Comparison of ENCODE assay signal across 25 cellular contexts in the genomic region with DNA sequence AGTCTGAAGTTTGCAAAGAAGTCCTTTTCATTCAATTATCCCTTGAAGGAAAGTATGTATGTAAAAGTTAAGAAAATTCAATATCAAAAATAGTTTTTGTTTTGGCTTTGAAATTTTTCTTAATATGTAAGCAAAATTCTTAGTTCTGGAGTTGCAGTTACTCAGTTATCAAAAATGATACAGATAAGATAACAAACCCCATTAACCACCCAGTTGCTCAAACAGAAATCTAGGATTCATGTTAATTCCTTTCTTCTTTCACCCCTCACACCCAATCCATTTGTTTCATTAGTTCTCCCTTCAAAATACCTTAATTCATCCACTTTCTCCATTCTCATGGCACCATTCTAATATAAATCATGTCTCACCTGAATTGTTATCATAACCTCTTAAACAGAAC.
"Had no signal": no experiment of that assay in that cellular context is flagged by ENCODE, and none has a peak within 500 bp of the region (broad histone marks: within the 10 kb centered on the region; RNA-seq: fewer than 3 reads in every experiment).

No MANE protein-coding gene starts in this region.

- H3K4me1 Mint-ChIP-seq: memory B cell, nephron had no signal

- H3K27ac Mint-ChIP-seq: memory B cell; nephron; stimulated activated effector memory CD8-positive, alpha-beta T cell treated with anti-CD3 and anti-CD28 coated beads, Interleukin-12 subunit alpha, Interleukin-12 subunit beta, amount 100 ng/mL, for 72 hours; stimulated activated naive CD8-positive, alpha-beta T cell treated with anti-CD3 and anti-CD28 coated beads, Interleukin-15, Interleukin-2, amounts not matched to agents 100 ng/mL and 50 ng/mL, for 24 hours; type B pancreatic cell had no signal

- H3K27me3 ChIP-seq: left lung, pancreas, spleen, suprapubic skin, tibial nerve, uterus had no signal

- H3K9me3 ChIP-seq: left lung, pancreas, prostate gland, spleen, suprapubic skin, tibial nerve, uterus had no signal

- ATAC-seq: left colon; naive thymus-derived CD8-positive, alpha-beta T cell; sciatic nerve had no signal

- H3K36me3 Mint-ChIP-seq: memory B cell; naive thymus-derived CD8-positive, alpha-beta T cell; stimulated activated effector memory CD8-positive, alpha-beta T cell treated with anti-CD3 and anti-CD28 coated beads, Interleukin-12 subunit alpha, Interleukin-12 subunit beta, amount 100 ng/mL, for 72 hours; type B pancreatic cell had no signal

- H3K36me3 ChIP-seq: left lung, pancreas, prostate gland, spleen, suprapubic skin, tibial nerve, uterus had no signal

- H3K4me3 Mint-ChIP-seq: memory B cell; naive thymus-derived CD8-positive, alpha-beta T cell; nephron; neural crest cell; stimulated activated effector memory CD8-positive, alpha-beta T cell treated with anti-CD3 and anti-CD28 coated beads, Interleukin-12 subunit alpha, Interleukin-12 subunit beta, amount 100 ng/mL, for 72 hours; stimulated activated naive CD8-positive, alpha-beta T cell treated with anti-CD3 and anti-CD28 coated beads, Interleukin-15, Interleukin-2, amounts not matched to agents 100 ng/mL and 50 ng/mL, for 24 hours; type B pancreatic cell had no signal

- DNase-seq: hippocampal formation; kidney; left colon; left lung; naive thymus-derived CD8-positive, alpha-beta T cell; nucleus accumbens; pancreas; posterior cingulate gyrus; retina; right cardiac atrium; spleen; stimulated activated CD4-positive, alpha-beta T cell treated with anti-CD3 and anti-CD28 coated beads, Interleukin-4, amount 100 ng/mL, for 24 hours; stimulated activated naive CD4-positive, alpha-beta T cell; uterus had no signal

- H3K4me3 ChIP-seq: left lung, pancreas, prostate gland, skin epidermis, spleen, suprapubic skin, tibial nerve, uterus had no signal

- H3K27me3 Mint-ChIP-seq: stimulated activated naive CD8-positive, alpha-beta T cell treated with anti-CD3 and anti-CD28 coated beads, Interleukin-15, Interleukin-2, amounts not matched to agents 100 ng/mL and 50 ng/mL, for 24 hours; type B pancreatic cell had no signal

- H3K9me3 Mint-ChIP-seq: memory B cell; naive thymus-derived CD8-positive, alpha-beta T cell; nephron; stimulated activated effector memory CD8-positive, alpha-beta T cell treated with anti-CD3 and anti-CD28 coated beads, Interleukin-12 subunit alpha, Interleukin-12 subunit beta, amount 100 ng/mL, for 72 hours; stimulated activated naive CD8-positive, alpha-beta T cell treated with anti-CD3 and anti-CD28 coated beads, Interleukin-15, Interleukin-2, amounts not matched to agents 100 ng/mL and 50 ng/mL, for 24 hours; type B pancreatic cell had no signal

- H3K27ac ChIP-seq: left lung, pancreas, prostate gland, skin epidermis, spleen, suprapubic skin, tibial nerve, uterus had no signal

- H3K4me1 ChIP-seq: left lung, pancreas, prostate gland, spleen, suprapubic skin, tibial nerve, uterus had no signal
